In the genomic region with DNA sequence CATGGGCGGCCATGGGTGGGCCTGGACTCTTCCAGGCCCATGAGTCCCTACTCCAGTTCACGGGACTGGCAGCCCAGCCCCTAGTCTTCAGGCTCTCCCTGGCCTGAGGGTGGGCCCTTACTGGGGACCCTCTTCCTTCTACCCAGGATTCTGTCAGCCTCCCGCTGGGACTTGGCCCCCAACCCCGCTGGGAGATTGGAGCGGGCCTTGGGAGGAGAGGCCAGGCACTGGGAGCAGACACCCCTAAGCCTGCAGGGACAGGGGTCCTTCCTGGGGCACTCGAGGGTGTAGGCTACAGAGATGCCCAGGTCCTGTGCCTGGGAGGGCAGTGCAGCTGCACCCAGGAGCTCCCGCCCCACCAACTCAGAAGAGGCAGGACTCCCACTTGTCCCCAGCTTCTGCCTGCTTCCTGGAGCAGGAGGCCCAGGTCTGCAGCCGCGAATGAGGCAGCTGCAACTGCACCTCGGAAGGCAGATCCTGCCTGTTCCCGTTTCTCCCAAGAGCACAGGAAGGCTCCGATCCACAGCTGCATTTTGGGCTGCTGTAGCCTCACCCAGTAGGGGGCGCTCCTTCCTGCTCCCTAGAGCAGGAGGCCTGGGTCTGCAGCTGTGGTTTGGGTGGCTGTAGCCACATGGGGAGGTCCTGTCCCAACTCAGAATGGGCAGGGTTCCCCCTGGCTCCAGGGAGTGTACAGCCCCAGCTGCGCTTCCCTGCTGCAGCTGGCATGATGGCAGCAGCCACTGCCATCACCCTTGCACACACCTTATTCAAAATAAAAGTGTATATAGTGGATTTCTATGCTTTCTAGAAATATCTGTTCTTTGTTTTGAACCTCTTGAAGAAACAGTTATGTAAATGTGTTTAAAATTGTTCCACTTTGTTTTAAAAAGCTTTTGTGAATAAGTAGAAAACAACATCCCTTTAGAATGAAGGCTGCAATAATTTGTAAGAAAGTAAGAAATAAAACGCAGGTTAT, we compare ENCODE assay signal across 10 cellular contexts. TPM values are rescaled to one million over a fixed set of nuclear protein-coding genes. Genes with fewer than 3 reads are reported as not detected.
DNase-seq lines count a peak whose midpoint lies in the region; ATAC-seq and TF ChIP-seq lines count a peak whose summit lies in the region.
"Had no signal": no experiment of that assay in that cellular context is flagged by ENCODE, and none has a peak within 500 bp of the region (broad histone marks: within the 10 kb centered on the region; RNA-seq: fewer than 3 reads in every experiment).

No MANE protein-coding gene starts in this region.

- no peaks in the 10 kb centered on the region for H3K36me3 Mint-ChIP-seq in activated T-helper 1 cell treated with anti-CD3 and anti-CD28 coated beads, Interleukin-12 subunit alpha, Interleukin-12 subunit beta, Interleukin-2, Interleukin-4 antibody, amounts not matched to agents 30 ng/mL and 10 ng/mL and 1 ng/mL, durations not matched to agents 14 hours and 24 hours and 36 hours (ENCODE audit: low read depth)
- H3K36me3 Mint-ChIP-seq: naive B cell had no signal

- no peaks in the 10 kb centered on the region for H3K4me1 Mint-ChIP-seq in activated T-helper 1 cell treated with anti-CD3 and anti-CD28 coated beads, Interleukin-12 subunit alpha, Interleukin-12 subunit beta, Interleukin-2, Interleukin-4 antibody, amounts not matched to agents 30 ng/mL and 10 ng/mL and 1 ng/mL, durations not matched to agents 14 hours and 24 hours and 36 hours (ENCODE audit: low read depth)
- H3K4me1 Mint-ChIP-seq: naive B cell had no signal

- no peaks in the 10 kb centered on the region for H3K4me1 ChIP-seq in right cardiac atrium (ENCODE audit: control insufficient read depth, insufficient read depth, low read length)

- DNase-seq in GM12864 (ENCODE audit: low read depth) (no peak), NCI-H460 (ENCODE audit: extremely low read depth, low read depth) (peak; percentile 5), right cardiac atrium (peak; percentile 19 to 70 (median 48))
- peak; percentile 15 for DNase-seq in activated T-helper 1 cell treated with anti-CD3 and anti-CD28 coated beads, Interleukin-12 subunit alpha, Interleukin-12 subunit beta, Interleukin-2, Interleukin-4 antibody, amounts not matched to agents 30 ng/mL and 10 ng/mL and 1 ng/mL, durations not matched to agents 14 hours and 24 hours and 36 hours (ENCODE audit: low spot score)
- DNase-seq in stimulated activated CD4-positive, alpha-beta T cell treated with anti-CD3 and anti-CD28 coated beads, Interleukin-4, amount 100 ng/mL, for 48 hours (ENCODE audit: low read depth in 2 of 2) = peak; percentile 32 to 37
- DNase-seq: naive B cell had no signal

- H3K27ac ChIP-seq in right cardiac atrium (ENCODE audit: low read length) = no peak overlapping the region

- 60% methylated on average over 15 of the region's 15 CpGs for WGBS in right cardiac atrium

- H3K9me3 Mint-ChIP-seq in activated T-helper 1 cell treated with anti-CD3 and anti-CD28 coated beads, Interleukin-12 subunit alpha, Interleukin-12 subunit beta, Interleukin-2, Interleukin-4 antibody, amounts not matched to agents 30 ng/mL and 10 ng/mL and 1 ng/mL, durations not matched to agents 14 hours and 24 hours and 36 hours = no peaks in the 10 kb centered on the region

- H3K27me3 Mint-ChIP-seq in activated T-helper 1 cell treated with anti-CD3 and anti-CD28 coated beads, Interleukin-12 subunit alpha, Interleukin-12 subunit beta, Interleukin-2, Interleukin-4 antibody, amounts not matched to agents 30 ng/mL and 10 ng/mL and 1 ng/mL, durations not matched to agents 14 hours and 24 hours and 36 hours (ENCODE audit: insufficient read depth) = peaks cover 16% of the 10 kb centered on the region

- peaks cover 2% of the 10 kb centered on the region for H3K27me3 ChIP-seq in right cardiac atrium (ENCODE audit: control insufficient read depth, insufficient read depth)

- ATAC-seq in right cardiac atrium (peak in 1 of 2 donors; percentile 28), GM18511 (IDR thresholded peaks at IDR 0.05; ENCODE audit: unreplicated experiment) (no peak), HG02623 (IDR thresholded peaks at IDR 0.05; ENCODE audit: unreplicated experiment) (no peak), GM21825 (IDR thresholded peaks at IDR 0.05; ENCODE audit: unreplicated experiment) (no peak)

- H3K27ac Mint-ChIP-seq in activated T-helper 1 cell treated with anti-CD3 and anti-CD28 coated beads, Interleukin-12 subunit alpha, Interleukin-12 subunit beta, Interleukin-2, Interleukin-4 antibody, amounts not matched to agents 30 ng/mL and 10 ng/mL and 1 ng/mL, durations not matched to agents 14 hours and 24 hours and 36 hours = no peak overlapping the region
- H3K27ac Mint-ChIP-seq: naive B cell had no signal

- H3K4me3 Mint-ChIP-seq in activated T-helper 1 cell treated with anti-CD3 and anti-CD28 coated beads, Interleukin-12 subunit alpha, Interleukin-12 subunit beta, Interleukin-2, Interleukin-4 antibody, amounts not matched to agents 30 ng/mL and 10 ng/mL and 1 ng/mL, durations not matched to agents 14 hours and 24 hours and 36 hours = no peak overlapping the region
- H3K4me3 Mint-ChIP-seq: naive B cell had no signal

- no peaks in the 10 kb centered on the region for H3K9me3 ChIP-seq in right cardiac atrium (ENCODE audit: control insufficient read depth, low read length)

- no peak overlapping the region for H3K4me3 ChIP-seq in GM12864 (ENCODE audit: low read depth, low read length)
- no peak overlapping the region for H3K4me3 ChIP-seq in right cardiac atrium (ENCODE audit: low read length)

- intact Hi-C loops in activated T-helper 1 cell treated with anti-CD3 and anti-CD28 coated beads, Interleukin-12 subunit alpha, Interleukin-12 subunit beta, Interleukin-2, Interleukin-4 antibody, amounts not matched to agents 30 ng/mL and 10 ng/mL and 1 ng/mL, durations not matched to agents 14 hours and 24 hours and 36 hours (cut with micrococcal nuclease) = loop anchor here (1.0 to 10.0 kb wide), 2 partner anchors 65 to 446 kb away; no protein-coding TSS in a partner anchor
- intact Hi-C loops in right cardiac atrium (cut with DNase I) = no loop called here

- peak; percentile 95 for TF ChIP-seq CTCF in GM12864 (IDR thresholded peaks at IDR 0.05; ENCODE audit: low read depth, low read length, missing control alignments)

RNA-seq across cellular contexts. Expression of a gene that starts 46.8 kb away (rescaled TPM):
- not detected in 2 replicates for total RNA-seq in NCI-H460 (2014; rRNA removed; shearing (Covaris generic))
- polyA plus RNA-seq in NCI-H460 (2014; cell fraction: nucleus; rRNA removed) = not detected in 2 replicates
- not detected in 2 replicates for total RNA-seq in activated T-helper 1 cell treated with anti-CD3 and anti-CD28 coated beads, Interleukin-12 subunit alpha, Interleukin-12 subunit beta, Interleukin-2, Interleukin-4 antibody, amounts not matched to agents 30 ng/mL and 10 ng/mL and 1 ng/mL, durations not matched to agents 14 hours and 24 hours and 36 hours
- total RNA-seq in right cardiac atrium = not detected
- 0.27 TPM for polyA plus RNA-seq in right cardiac atrium
- total RNA-seq: RPMI7951 had no signal
